17 cellular contexts compared by ENCODE assay signal in the genomic region with DNA sequence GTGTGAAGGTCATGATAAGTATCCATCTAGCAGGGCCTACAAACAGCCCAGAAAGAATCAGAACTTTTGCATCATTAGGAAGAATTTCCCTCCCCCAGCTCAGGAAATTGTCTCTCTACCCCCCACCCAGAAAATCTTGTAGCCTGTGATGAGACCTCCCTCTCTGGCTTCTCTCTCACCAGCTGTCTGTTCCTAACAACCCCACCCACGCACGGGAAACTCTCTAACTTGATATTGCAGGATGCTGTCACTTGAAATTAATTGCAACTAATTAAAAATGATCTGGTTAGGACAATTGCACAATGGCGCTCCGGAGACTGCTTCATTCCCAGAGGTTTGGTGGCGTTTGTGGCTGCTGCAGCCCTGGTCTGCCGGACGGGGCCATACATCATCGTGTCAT.
"Had no signal": no experiment of that assay in that cellular context is flagged by ENCODE, and none has a peak within 500 bp of the region (broad histone marks: within the 10 kb centered on the region; RNA-seq: fewer than 3 reads in every experiment).

No MANE protein-coding gene starts in this region.

- H3K4me3 ChIP-seq: gastrocnemius medialis, heart right ventricle, neural progenitor cell, pancreas, transverse colon had no signal

- H3K9me3 Mint-ChIP-seq: activated T-helper 17 cell treated with anti-CD3 and anti-CD28 coated beads, Interleukin-2, amount 50 U/mL, for 72 hours had no signal

- DNase-seq: activated CD4-positive, alpha-beta T cell treated with anti-CD3 and anti-CD28 coated beads, Interleukin-2, amount 10 ng/mL, durations not matched to agents 24 days and 14 days; activated naive CD4-positive, alpha-beta T cell treated with anti-CD3 and anti-CD28 coated beads for 36 hours; activated T-cell treated with anti-CD3 and anti-CD28 coated beads for 4 hours; caudate nucleus; cortex of kidney; effector CD8-positive, alpha-beta T cell; gastrocnemius medialis; heart right ventricle; islet precursor cell; mesendoderm; pancreas; transverse colon had no signal

- H3K9ac ChIP-seq: neural progenitor cell had no signal

- H3K9me3 ChIP-seq: gastrocnemius medialis, pancreas had no signal

- H3K4me2 ChIP-seq: neural progenitor cell had no signal

- H3K27ac ChIP-seq: gastrocnemius medialis, heart right ventricle, neural progenitor cell, pancreas, transverse colon had no signal

- H3K27ac Mint-ChIP-seq: activated CD4-positive, alpha-beta T cell treated with anti-CD3 and anti-CD28 coated beads, Interleukin-2, amount 10 ng/mL, durations not matched to agents 24 days and 14 days; activated naive CD4-positive, alpha-beta T cell treated with anti-CD3 and anti-CD28 coated beads for 36 hours; activated T-helper 17 cell treated with anti-CD3 and anti-CD28 coated beads, Interleukin-2, amount 50 U/mL, for 72 hours; neural progenitor cell; stimulated activated effector memory CD8-positive, alpha-beta T cell treated with anti-CD3 and anti-CD28 coated beads, Interleukin-12 subunit alpha, Interleukin-12 subunit beta, amount 100 ng/mL, for 72 hours; T-helper 1 cell treated with Interleukin-12 subunit alpha and Interleukin-12 subunit beta and Interleukin-4 antibody, amounts not matched to agents 30 μg/mL and 1 μg/mL, for 36 hours; WTC11 had no signal

- H3K27me3 ChIP-seq: gastrocnemius medialis, neural progenitor cell, pancreas had no signal

- H2AFZ ChIP-seq: neural progenitor cell had no signal

- H3K4me1 Mint-ChIP-seq: activated CD4-positive, alpha-beta T cell treated with anti-CD3 and anti-CD28 coated beads, Interleukin-2, amount 10 ng/mL, durations not matched to agents 24 days and 14 days; activated T-helper 17 cell treated with anti-CD3 and anti-CD28 coated beads, Interleukin-2, amount 50 U/mL, for 72 hours; stimulated activated effector memory CD8-positive, alpha-beta T cell treated with anti-CD3 and anti-CD28 coated beads, Interleukin-12 subunit alpha, Interleukin-12 subunit beta, amount 100 ng/mL, for 72 hours; WTC11 had no signal

- H3K4me1 ChIP-seq: gastrocnemius medialis, heart right ventricle, neural progenitor cell, pancreas, transverse colon had no signal

- H3K4me3 Mint-ChIP-seq: activated CD4-positive, alpha-beta T cell treated with anti-CD3 and anti-CD28 coated beads, Interleukin-2, amount 10 ng/mL, durations not matched to agents 24 days and 14 days; activated naive CD4-positive, alpha-beta T cell treated with anti-CD3 and anti-CD28 coated beads for 36 hours; activated T-helper 17 cell treated with anti-CD3 and anti-CD28 coated beads, Interleukin-2, amount 50 U/mL, for 72 hours; neural progenitor cell; stimulated activated effector memory CD8-positive, alpha-beta T cell treated with anti-CD3 and anti-CD28 coated beads, Interleukin-12 subunit alpha, Interleukin-12 subunit beta, amount 100 ng/mL, for 72 hours; T-helper 1 cell treated with Interleukin-12 subunit alpha and Interleukin-12 subunit beta and Interleukin-4 antibody, amounts not matched to agents 30 μg/mL and 1 μg/mL, for 36 hours; WTC11 had no signal

- H3K36me3 Mint-ChIP-seq: neural progenitor cell; stimulated activated effector memory CD8-positive, alpha-beta T cell treated with anti-CD3 and anti-CD28 coated beads, Interleukin-12 subunit alpha, Interleukin-12 subunit beta, amount 100 ng/mL, for 72 hours had no signal

- H3K36me3 ChIP-seq: gastrocnemius medialis, heart right ventricle, neural progenitor cell, pancreas, transverse colon had no signal
